Comparison of ENCODE assay signal across 18 cellular contexts in the genomic region with DNA sequence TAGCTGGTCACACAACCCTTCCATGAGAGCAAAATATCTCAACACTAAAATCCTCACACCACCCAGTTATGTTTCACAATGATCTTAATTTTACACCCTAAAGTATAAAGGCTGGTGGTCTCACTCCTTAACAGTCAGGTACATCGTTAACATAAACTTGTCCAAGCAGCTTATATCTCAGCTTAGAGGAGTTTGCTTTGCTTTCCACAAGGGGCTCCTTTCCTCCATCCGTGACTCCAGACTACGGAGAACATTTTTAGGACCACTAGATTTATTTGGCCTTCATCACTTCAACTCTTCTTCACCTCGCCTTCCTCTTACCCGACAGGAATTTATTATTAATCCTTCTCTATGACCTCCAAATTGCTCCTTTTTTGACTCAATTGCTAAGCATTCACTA.
"Had no signal": no experiment of that assay in that cellular context is flagged by ENCODE, and none has a peak within 500 bp of the region (broad histone marks: within the 10 kb centered on the region; RNA-seq: fewer than 3 reads in every experiment).

No MANE protein-coding gene starts in this region.

- H3K4me2 ChIP-seq: hepatocyte had no signal

- H3K27me3 Mint-ChIP-seq: dendritic cell treated with granulocyte-macrophage colony-stimulating factor and Interleukin-4, amounts not matched to agents 40 ng/mL and 50 ng/mL, for 4 days; effector memory CD8-positive, alpha-beta T cell had no signal

- H3K27ac ChIP-seq: colonic mucosa, esophagus muscularis mucosa, foreskin keratinocyte, gastroesophageal sphincter, heart left ventricle, hepatocyte, left lung, lower lobe of right lung had no signal

- H3K36me3 Mint-ChIP-seq: immature natural killer cell had no signal

- H3K27me3 ChIP-seq: colonic mucosa, esophagus muscularis mucosa, foreskin keratinocyte, gastroesophageal sphincter, heart left ventricle, hepatocyte, left lung had no signal

- H3K36me3 ChIP-seq: colonic mucosa, esophagus muscularis mucosa, gastroesophageal sphincter, heart left ventricle, left lung, lower lobe of right lung had no signal

- H3K4me1 ChIP-seq: colonic mucosa, esophagus muscularis mucosa, foreskin keratinocyte, gastroesophageal sphincter, heart left ventricle, left lung, lower lobe of right lung had no signal

- H3K27ac Mint-ChIP-seq: dendritic cell treated with granulocyte-macrophage colony-stimulating factor and Interleukin-4, amounts not matched to agents 40 ng/mL and 50 ng/mL, for 4 days; effector memory CD8-positive, alpha-beta T cell; immature natural killer cell had no signal

- H2AFZ ChIP-seq: hepatocyte had no signal

- H3K4me3 Mint-ChIP-seq: dendritic cell treated with granulocyte-macrophage colony-stimulating factor and Interleukin-4, amounts not matched to agents 40 ng/mL and 50 ng/mL, for 4 days; effector memory CD8-positive, alpha-beta T cell; immature natural killer cell had no signal

- H3K4me3 ChIP-seq: colonic mucosa, esophagus muscularis mucosa, gastroesophageal sphincter, heart left ventricle, hepatocyte, left lung, lower lobe of right lung had no signal

- H3K79me2 ChIP-seq: hepatocyte had no signal

- H3K9me3 Mint-ChIP-seq: dendritic cell treated with granulocyte-macrophage colony-stimulating factor and Interleukin-4, amounts not matched to agents 40 ng/mL and 50 ng/mL, for 4 days had no signal

- DNase-seq: colonic mucosa; cortex of kidney; effector CD8-positive, alpha-beta T cell; effector memory CD8-positive, alpha-beta T cell; foreskin keratinocyte; heart left ventricle; hypothalamus; immature natural killer cell; left cardiac atrium; left ventricle myocardium superior; lower lobe of right lung; mesenchymal stem cell; midbrain had no signal

- H3K4me1 Mint-ChIP-seq: immature natural killer cell had no signal

- H3K9me3 ChIP-seq: colonic mucosa, esophagus muscularis mucosa, gastroesophageal sphincter, heart left ventricle, left lung, lower lobe of right lung had no signal

- ATAC-seq: effector memory CD8-positive, alpha-beta T cell; foreskin keratinocyte; gastroesophageal sphincter; heart left ventricle; left cardiac atrium; left lung; left ventricle myocardium superior; lower lobe of right lung had no signal
